In the genomic region with DNA sequence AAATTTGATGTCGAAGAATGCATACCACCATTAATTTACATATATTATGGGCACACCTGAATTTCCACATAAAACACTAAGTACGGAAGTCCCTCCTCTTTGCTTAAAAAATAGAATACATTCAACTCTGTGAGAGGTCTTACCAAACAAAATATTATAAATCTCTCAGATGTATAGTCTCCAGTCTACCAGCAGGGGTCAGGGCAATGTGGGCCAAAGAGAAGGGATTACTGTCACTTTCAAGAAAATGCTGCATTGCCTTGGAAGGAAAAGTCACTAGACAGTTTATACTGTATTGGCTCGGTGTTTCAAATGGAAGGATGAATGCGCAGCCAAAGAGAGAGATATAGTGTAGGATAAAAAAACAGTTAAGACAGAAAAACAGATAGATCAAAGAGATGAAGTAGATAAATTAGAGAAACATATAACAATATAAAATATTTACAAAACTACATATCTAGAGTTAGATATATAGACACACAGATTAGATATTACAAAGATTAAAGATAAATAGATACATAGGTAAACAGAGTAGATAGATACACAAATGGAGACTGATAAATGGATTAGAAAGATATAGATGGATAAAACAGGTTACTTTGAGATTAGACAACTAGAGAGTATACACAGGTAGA, we compare ENCODE assay signal across 8 cellular contexts. TPM values are rescaled to one million over a fixed set of nuclear protein-coding genes. Genes with fewer than 3 reads are reported as not detected.
DNase-seq lines count a peak whose midpoint lies in the region; ATAC-seq, FAIRE-seq and TF ChIP-seq lines count a peak whose summit lies in the region.

No MANE protein-coding gene starts in this region.

- peaks cover 4% of the 10 kb centered on the region; the same call in 1 of the 2 replicates for H3K36me3 ChIP-seq in SJSA1
- H3K36me3 ChIP-seq in body of pancreas (replicated peaks in 1 of 2; ENCODE audit: insufficient read depth in 1 of 2, low read depth in 2 of 2) = peaks cover 0 to 6% of the 10 kb centered on the region in 2 donors
- H3K36me3 ChIP-seq in kidney (ENCODE audit: control insufficient read depth in 1 of 2, insufficient read depth in 2 of 2, low read length in 2 of 2) = peaks cover 4 to 17% of the 10 kb centered on the region in 2 donors

- H3K27me3 ChIP-seq in SJSA1 (replicated peaks) = no peaks in the 10 kb centered on the region
- H3K27me3 ChIP-seq in body of pancreas = no peaks in the 10 kb centered on the region

- 36 to 41% methylated on average over 4 of the region's 4 CpGs for WGBS in body of pancreas, 2 donors

- intact Hi-C loops in body of pancreas (cut with DNase I) (no loop called here), kidney (cut with DNase I) (no loop called here)

- H3K9ac ChIP-seq in kidney (ENCODE audit: low read length in 2 of 2) = no peak overlapping the region

- FAIRE-seq in kidney (lab: Jason Lieb, UNC) = peak; percentile 80

- no peak for TF ChIP-seq POLR2A in body of pancreas (IDR thresholded peaks at IDR 0.05)

- DNase-seq in NCI-H2107 treated with DMSO at 0.1 percent for 48 hours (lab: John Stamatoyannopoulos, UW; ENCODE audit: unreplicated experiment) (peak; percentile 52), NCI-H2107 (lab: John Stamatoyannopoulos, UW) (no peak), LHCN-M2 (ENCODE audit: low read depth) (peak; percentile 46), SJSA1 (ENCODE audit: low read depth in 1 of 2, low spot score in 2 of 2) (peak; percentile 36 to 54), body of pancreas (peak; percentile 44 to 57 (median 48)), kidney (no peak)
- peak in 5 of 6 experiments; percentile 17 to 59 (median 25) for DNase-seq in stimulated activated naive CD4-positive, alpha-beta T cell (lab: John Stamatoyannopoulos, UW)

- H3K27ac ChIP-seq in SJSA1 = no peak overlapping the region
- no peak overlapping the region for H3K27ac ChIP-seq in body of pancreas
- no peak overlapping the region for H3K27ac ChIP-seq in kidney (ENCODE audit: low read depth in 2 of 2, low read length in 2 of 2)

- H3K4me1 ChIP-seq in SJSA1 (replicated peaks) = no peaks in the 10 kb centered on the region
- H3K4me1 ChIP-seq in body of pancreas = no peaks in the 10 kb centered on the region
- H3K4me1 ChIP-seq in kidney (ENCODE audit: control insufficient read depth in 1 of 2, insufficient read depth in 1 of 2, low read depth in 1 of 2, low read length in 2 of 2) = no peaks in the 10 kb centered on the region

- H3K4me3 ChIP-seq in SJSA1 = no peak overlapping the region
- H3K4me3 ChIP-seq in body of pancreas = no peak overlapping the region
- no peak overlapping the region for H3K4me3 ChIP-seq in kidney (ENCODE audit: low read length in 2 of 2)

- ATAC-seq in GM21619 (IDR thresholded peaks at IDR 0.05; ENCODE audit: unreplicated experiment) = peak; percentile 90
- ATAC-seq in body of pancreas = peak; percentile 75

- no peaks in the 10 kb centered on the region for H3K9me3 ChIP-seq in SJSA1 (replicated peaks)
- no peaks in the 10 kb centered on the region for H3K9me3 ChIP-seq in body of pancreas
- no peaks in the 10 kb centered on the region for H3K9me3 ChIP-seq in kidney (ENCODE audit: control insufficient read depth in 1 of 2, low read length in 2 of 2)

- peak; percentile 55 to 82 (median 75) for TF ChIP-seq CTCF in body of pancreas (IDR thresholded peaks at IDR 0.05)
- peak; percentile 85 for TF ChIP-seq CTCF in kidney (IDR thresholded peaks at IDR 0.05; ENCODE audit: borderline replicate concordance, extremely low read depth, insufficient read depth)

RNA-seq across cellular contexts. Expression of a gene that starts 20.9 kb away (rescaled TPM):
- total RNA-seq in LHCN-M2 (2014; rRNA removed) = 11.4 and 15.3 TPM in 2 replicates
- 24.9 TPM for polyA plus RNA-seq in LHCN-M2 (2012)
- 13.3 and 18.3 TPM in 2 replicates for total RNA-seq in SJSA1 (2014; rRNA removed; shearing (Covaris generic))
- total RNA-seq in body of pancreas = 10 to 100 TPM; 20.8 to 28.7 TPM
- 33.2 TPM for total RNA-seq in kidney
- 63.0 TPM for polyA plus RNA-seq in kidney (ENCODE audit: insufficient read depth, low read depth, low replicate concordance)

RNA-seq across cellular contexts. Expression of a gene that starts 54.2 kb away (rescaled TPM):
- 0.13 TPM in 1 of 2 replicates, not detected in the other for total RNA-seq in LHCN-M2 (2014; rRNA removed)
- 0.02 TPM for polyA plus RNA-seq in LHCN-M2 (2012)
- 0.03 TPM in 1 of 2 replicates, not detected in the other for total RNA-seq in SJSA1 (2014; rRNA removed; shearing (Covaris generic))
- under 1 TPM in 1 of 2 donors, not detected in 1; 0.52 TPM for total RNA-seq in body of pancreas
- total RNA-seq in kidney = 0.60 TPM
- polyA plus RNA-seq in kidney (ENCODE audit: insufficient read depth, low read depth, low replicate concordance) = 0.09 TPM

Comparison
In these comparisons a context has a peak if more than half of its experiments do, and no peak if none do; other contexts are left out.
1. DNase-seq: peak in NCI-H2107 treated with DMSO at 0.1 percent for 48 hours (single experiment), LHCN-M2 (single experiment), SJSA1 (2 of 2), body of pancreas (4 of 4) and stimulated activated naive CD4-positive, alpha-beta T cell (5 of 6); none in NCI-H2107 (single experiment) and kidney (single experiment).